Comparison of ENCODE assay signal across 1 cellular context in the genomic region with DNA sequence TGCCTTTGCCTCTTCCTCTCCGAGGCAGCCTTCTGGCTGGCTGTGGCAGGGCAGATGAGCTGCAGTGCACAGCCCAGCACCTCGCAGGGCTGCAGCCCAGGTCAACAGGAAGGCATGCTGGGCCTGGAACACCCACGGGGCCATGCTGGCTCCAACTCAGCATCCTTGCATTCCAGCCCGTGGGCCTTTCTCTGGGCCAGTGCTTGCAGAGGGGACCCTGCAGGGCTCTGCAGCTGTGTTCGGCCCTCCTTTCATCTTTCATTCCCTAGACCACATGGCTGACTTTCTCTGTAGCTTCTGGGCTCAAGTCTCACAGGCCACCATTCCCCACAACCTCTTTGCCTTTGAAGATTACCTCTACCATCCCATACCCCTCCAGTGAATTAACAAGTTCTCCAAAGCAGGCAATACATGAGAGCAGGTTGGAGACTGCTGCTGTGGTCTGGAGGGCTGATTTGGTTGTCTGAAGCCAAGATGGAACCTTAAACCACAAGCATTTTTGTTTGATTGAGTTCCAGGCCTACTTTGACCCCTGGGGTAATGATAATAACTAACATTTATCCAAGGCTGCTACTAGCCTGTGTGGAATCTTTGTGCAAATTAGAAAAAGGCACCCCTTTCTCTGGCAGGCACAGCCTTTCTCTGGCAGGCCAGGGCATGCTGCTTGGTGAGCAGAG.
TF ChIP-seq lines count a peak whose summit lies in the region.

No MANE protein-coding gene starts in this region.

TF ChIP-seq in GM23338, 12 proteins besides CTCF, POLR2A, EP300 and RAD21:
- TF ChIP-seq, protein P1, sequence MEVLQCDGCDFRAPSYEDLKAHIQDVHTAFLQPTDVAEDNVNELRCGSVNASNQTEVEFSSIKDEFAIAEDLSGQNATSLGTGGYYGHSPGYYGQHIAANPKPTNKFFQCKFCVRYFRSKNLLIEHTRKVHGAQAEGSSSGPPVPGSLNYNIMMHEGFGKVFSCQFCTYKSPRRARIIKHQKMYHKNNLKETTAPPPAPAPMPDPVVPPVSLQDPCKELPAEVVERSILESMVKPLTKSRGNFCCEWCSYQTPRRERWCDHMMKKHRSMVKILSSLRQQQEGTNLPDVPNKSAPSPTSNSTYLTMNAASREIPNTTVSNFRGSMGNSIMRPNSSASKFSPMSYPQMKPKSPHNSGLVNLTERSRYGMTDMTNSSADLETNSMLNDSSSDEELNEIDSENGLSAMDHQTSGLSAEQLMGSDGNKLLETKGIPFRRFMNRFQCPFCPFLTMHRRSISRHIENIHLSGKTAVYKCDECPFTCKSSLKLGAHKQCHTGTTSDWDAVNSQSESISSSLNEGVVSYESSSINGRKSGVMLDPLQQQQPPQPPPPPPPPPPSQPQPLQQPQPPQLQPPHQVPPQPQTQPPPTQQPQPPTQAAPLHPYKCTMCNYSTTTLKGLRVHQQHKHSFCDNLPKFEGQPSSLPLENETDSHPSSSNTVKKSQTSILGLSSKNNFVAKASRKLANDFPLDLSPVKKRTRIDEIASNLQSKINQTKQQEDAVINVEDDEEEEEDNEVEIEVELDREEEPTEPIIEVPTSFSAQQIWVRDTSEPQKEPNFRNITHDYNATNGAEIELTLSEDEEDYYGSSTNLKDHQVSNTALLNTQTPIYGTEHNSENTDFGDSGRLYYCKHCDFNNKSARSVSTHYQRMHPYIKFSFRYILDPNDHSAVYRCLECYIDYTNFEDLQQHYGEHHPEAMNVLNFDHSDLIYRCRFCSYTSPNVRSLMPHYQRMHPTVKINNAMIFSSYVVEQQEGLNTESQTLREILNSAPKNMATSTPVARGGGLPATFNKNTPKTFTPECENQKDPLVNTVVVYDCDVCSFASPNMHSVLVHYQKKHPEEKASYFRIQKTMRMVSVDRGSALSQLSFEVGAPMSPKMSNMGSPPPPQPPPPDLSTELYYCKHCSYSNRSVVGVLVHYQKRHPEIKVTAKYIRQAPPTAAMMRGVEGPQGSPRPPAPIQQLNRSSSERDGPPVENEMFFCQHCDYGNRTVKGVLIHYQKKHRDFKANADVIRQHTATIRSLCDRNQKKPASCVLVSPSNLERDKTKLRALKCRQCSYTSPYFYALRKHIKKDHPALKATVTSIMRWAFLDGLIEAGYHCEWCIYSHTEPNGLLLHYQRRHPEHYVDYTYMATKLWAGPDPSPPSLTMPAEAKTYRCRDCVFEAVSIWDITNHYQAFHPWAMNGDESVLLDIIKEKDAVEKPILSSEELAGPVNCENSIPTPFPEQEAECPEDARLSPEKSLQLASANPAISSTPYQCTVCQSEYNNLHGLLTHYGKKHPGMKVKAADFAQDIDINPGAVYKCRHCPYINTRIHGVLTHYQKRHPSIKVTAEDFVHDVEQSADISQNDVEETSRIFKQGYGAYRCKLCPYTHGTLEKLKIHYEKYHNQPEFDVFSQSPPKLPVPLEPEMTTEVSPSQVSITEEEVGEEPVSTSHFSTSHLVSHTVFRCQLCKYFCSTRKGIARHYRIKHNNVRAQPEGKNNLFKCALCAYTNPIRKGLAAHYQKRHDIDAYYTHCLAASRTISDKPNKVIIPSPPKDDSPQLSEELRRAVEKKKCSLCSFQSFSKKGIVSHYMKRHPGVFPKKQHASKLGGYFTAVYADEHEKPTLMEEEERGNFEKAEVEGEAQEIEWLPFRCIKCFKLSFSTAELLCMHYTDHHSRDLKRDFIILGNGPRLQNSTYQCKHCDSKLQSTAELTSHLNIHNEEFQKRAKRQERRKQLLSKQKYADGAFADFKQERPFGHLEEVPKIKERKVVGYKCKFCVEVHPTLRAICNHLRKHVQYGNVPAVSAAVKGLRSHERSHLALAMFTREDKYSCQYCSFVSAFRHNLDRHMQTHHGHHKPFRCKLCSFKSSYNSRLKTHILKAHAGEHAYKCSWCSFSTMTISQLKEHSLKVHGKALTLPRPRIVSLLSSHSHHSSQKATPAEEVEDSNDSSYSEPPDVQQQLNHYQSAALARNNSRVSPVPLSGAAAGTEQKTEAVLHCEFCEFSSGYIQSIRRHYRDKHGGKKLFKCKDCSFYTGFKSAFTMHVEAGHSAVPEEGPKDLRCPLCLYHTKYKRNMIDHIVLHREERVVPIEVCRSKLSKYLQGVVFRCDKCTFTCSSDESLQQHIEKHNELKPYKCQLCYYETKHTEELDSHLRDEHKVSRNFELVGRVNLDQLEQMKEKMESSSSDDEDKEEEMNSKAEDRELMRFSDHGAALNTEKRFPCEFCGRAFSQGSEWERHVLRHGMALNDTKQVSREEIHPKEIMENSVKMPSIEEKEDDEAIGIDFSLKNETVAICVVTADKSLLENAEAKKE (CRISPR knock-in tag; IDR thresholded peaks at IDR 0.05) = no peak
- TF ChIP-seq POLR2AphosphoS5 (IDR thresholded peaks at IDR 0.05; ENCODE audit: low read depth) (no peak), NANOG (IDR thresholded peaks at IDR 0.05; ENCODE audit: borderline replicate concordance) (no peak), CREB1 (CRISPR knock-in tag; IDR thresholded peaks at IDR 0.05; ENCODE audit: low read depth) (no peak), ZNF331 (CRISPR knock-in tag; IDR thresholded peaks at IDR 0.05; ENCODE audit: low read depth) (no peak)
- TF ChIP-seq, protein P2, sequence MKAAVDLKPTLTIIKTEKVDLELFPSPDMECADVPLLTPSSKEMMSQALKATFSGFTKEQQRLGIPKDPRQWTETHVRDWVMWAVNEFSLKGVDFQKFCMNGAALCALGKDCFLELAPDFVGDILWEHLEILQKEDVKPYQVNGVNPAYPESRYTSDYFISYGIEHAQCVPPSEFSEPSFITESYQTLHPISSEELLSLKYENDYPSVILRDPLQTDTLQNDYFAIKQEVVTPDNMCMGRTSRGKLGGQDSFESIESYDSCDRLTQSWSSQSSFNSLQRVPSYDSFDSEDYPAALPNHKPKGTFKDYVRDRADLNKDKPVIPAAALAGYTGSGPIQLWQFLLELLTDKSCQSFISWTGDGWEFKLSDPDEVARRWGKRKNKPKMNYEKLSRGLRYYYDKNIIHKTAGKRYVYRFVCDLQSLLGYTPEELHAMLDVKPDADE (IDR thresholded peaks at IDR 0.05) = no peak
TF ChIP-seq in GM23338: peak in this region for 0.
